Comparison of ENCODE assay signal across 1 cellular context in genomic region chr1:2404890-2405511, GRCh38.
TF ChIP-seq lines count a peak whose summit lies in the region.

No MANE protein-coding gene starts in this region.

TF ChIP-seq in HCT116, 20 proteins besides CTCF, POLR2A, EP300 and RAD21 (continued from another document):
- TF ChIP-seq REST (IDR thresholded peaks at IDR 0.05; ENCODE audit: low read depth) (no peak), SP1 (IDR thresholded peaks at IDR 0.05; ENCODE audit: low read depth) (no peak), TCF7L2 (IDR thresholded peaks at IDR 0.05; ENCODE audit: borderline replicate concordance, extremely low read depth, insufficient read depth, insufficient read length) (no peak), SIN3A (IDR thresholded peaks at IDR 0.05; ENCODE audit: low read depth) (no peak), JUND (IDR thresholded peaks at IDR 0.05) (no peak), YY1 (IDR thresholded peaks at IDR 0.05; ENCODE audit: extremely low read depth, insufficient replicate concordance, low read depth, low read length) (no peak), FOSL1 (IDR thresholded peaks at IDR 0.05; ENCODE audit: low read depth) (no peak), SRF (IDR thresholded peaks at IDR 0.05; ENCODE audit: low read depth) (no peak), POLR2AphosphoS5 (IDR thresholded peaks at IDR 0.05; ENCODE audit: low read depth, low read length) (no peak; the same call in 1 of the 2 replicates), EZH2 (IDR thresholded peaks at IDR 0.05) (no peak), CBX3 (IDR thresholded peaks at IDR 0.05; ENCODE audit: low read depth) (no peak)
- TF ChIP-seq, protein P1, sequence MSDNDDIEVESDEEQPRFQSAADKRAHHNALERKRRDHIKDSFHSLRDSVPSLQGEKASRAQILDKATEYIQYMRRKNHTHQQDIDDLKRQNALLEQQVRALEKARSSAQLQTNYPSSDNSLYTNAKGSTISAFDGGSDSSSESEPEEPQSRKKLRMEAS (IDR thresholded peaks at IDR 0.05), result no peak
- TF ChIP-seq, protein P2, sequence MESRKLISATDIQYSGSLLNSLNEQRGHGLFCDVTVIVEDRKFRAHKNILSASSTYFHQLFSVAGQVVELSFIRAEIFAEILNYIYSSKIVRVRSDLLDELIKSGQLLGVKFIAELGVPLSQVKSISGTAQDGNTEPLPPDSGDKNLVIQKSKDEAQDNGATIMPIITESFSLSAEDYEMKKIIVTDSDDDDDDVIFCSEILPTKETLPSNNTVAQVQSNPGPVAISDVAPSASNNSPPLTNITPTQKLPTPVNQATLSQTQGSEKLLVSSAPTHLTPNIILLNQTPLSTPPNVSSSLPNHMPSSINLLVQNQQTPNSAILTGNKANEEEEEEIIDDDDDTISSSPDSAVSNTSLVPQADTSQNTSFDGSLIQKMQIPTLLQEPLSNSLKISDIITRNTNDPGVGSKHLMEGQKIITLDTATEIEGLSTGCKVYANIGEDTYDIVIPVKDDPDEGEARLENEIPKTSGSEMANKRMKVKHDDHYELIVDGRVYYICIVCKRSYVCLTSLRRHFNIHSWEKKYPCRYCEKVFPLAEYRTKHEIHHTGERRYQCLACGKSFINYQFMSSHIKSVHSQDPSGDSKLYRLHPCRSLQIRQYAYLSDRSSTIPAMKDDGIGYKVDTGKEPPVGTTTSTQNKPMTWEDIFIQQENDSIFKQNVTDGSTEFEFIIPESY (IDR thresholded peaks at IDR 0.05; ENCODE audit: extremely low read depth, insufficient replicate concordance, low read length), result no peak
